ENCODE assay signal across 1 cellular context in genomic region chr17:4533522-4534502, GRCh38.
TF ChIP-seq lines count a peak whose summit lies in the region.

No MANE protein-coding gene starts in this region.

TF ChIP-seq in H1, 55 proteins besides CTCF, POLR2A, EP300 and RAD21:
- TF ChIP-seq NANOG (IDR thresholded peaks at IDR 0.05; ENCODE audit: insufficient read depth, low read depth, low read length, poor library complexity, severe bottlenecking) (no peak), POLR2AphosphoS5 (IDR thresholded peaks at IDR 0.05; ENCODE audit: low read depth, low read length) (0 out of 2 replicates have a peak, but pooled peaks have one; percentile 32), ATF2 (IDR thresholded peaks at IDR 0.05; ENCODE audit: low read length) (no peak)
